14 cellular contexts compared by ENCODE assay signal in the genomic region with DNA sequence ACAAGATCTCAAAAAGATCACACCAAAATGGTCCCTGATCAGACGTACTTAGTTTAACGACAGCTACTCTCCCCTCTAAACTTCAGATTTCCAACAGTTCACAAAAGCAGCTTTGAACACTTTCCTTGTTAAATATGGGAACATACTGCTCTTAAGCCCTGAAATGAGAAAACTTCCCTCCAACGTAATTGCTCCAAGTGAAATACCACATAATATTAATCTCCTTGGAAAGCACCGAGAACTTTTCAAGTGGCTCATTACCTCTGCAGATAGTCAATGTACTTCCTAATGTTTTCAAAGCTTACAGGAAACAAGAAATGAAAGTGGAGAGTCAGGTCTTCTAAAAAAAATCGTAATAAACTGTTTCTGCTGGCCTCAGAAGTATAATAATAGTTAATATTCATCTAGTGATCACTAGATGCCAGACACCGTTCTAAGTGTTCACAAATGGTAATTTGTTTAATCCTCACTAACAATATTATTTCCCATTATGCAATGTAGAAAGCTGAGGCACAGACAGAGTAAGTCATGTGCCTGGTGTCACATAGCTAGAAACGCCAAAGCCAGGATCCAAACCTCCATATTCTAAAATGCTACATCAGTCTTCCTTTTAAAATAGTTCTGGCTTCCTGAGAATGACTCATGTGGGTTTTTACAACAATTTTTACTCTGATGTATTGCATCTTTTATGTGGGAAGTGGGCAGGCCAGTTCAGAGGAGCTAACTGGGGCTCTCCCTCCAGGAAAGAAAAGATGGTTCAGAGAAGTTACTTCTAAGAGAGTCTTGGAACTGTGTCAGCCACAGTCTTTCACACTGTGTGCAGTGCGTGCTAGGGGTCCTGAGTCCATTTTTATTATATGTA.
DNase-seq lines count a peak whose midpoint lies in the region; FAIRE-seq and TF ChIP-seq lines count a peak whose summit lies in the region.
"Had no signal": no experiment of that assay in that cellular context is flagged by ENCODE, and none has a peak within 500 bp of the region (broad histone marks: within the 10 kb centered on the region; RNA-seq: fewer than 3 reads in every experiment).

No MANE protein-coding gene starts in this region.

- H3K27me3 ChIP-seq in breast epithelium (no peaks in the 10 kb centered on the region), sigmoid colon (no peaks in the 10 kb centered on the region)
- H3K27me3 ChIP-seq: BLaER1, gastrocnemius medialis, upper lobe of left lung had no signal

- TF ChIP-seq EP300 in sigmoid colon (IDR thresholded peaks at IDR 0.05), result no peak

- DNase-seq in MCF 10A (ENCODE audit: unreplicated experiment) (peak; percentile 30), breast epithelium (ENCODE audit: low spot score in 2 of 2) (no peak), NOMO-1 treated with DMSO at 0.1 percent for 48 hours (lab: John Stamatoyannopoulos, UW; ENCODE audit: unreplicated experiment) (peak; percentile 62), T-helper 9 cell (no peak), sigmoid colon (no peak)
- no peak for DNase-seq in activated CD8-positive, alpha-beta memory T cell treated with anti-CD3 and anti-CD28 coated beads, Interleukin-2, amount 50 U/mL, for 4 hours
- DNase-seq: gastrocnemius medialis, NCI-H1105, SW 1271, upper lobe of left lung had no signal

- no peaks in the 10 kb centered on the region for H3K36me3 ChIP-seq in breast epithelium
- no peaks in the 10 kb centered on the region for H3K36me3 ChIP-seq in urinary bladder (ENCODE audit: insufficient read depth)
- H3K36me3 ChIP-seq in sigmoid colon, result no peaks in the 10 kb centered on the region
- H3K36me3 ChIP-seq: BLaER1, gastrocnemius medialis, upper lobe of left lung had no signal

- H3K9me3 ChIP-seq in breast epithelium (no peaks in the 10 kb centered on the region), sigmoid colon (no peaks in the 10 kb centered on the region)
- H3K9me3 ChIP-seq: BLaER1, gastrocnemius medialis, upper lobe of left lung had no signal

- CTCF ChIA-PET in MCF 10A (lab: Yijun Ruan, JAX), result no interaction called here

- TF ChIP-seq POLR2A in breast epithelium (IDR thresholded peaks at IDR 0.05) (no peak), sigmoid colon (IDR thresholded peaks at IDR 0.05) (no peak)

- no peaks in the 10 kb centered on the region for H3K4me1 Mint-ChIP-seq in MCF 10A (ENCODE audit: insufficient read depth, unreplicated experiment)

- BruUV-seq in MCF 10A (replicated peaks; lab: Mats Ljungman, UMichigan), result no TSS peak

- 58% methylated on average over 8 of the region's 8 CpGs for WGBS in urinary bladder
- 51% methylated on average over 8 of the region's 8 CpGs for WGBS in sigmoid colon, 2 donors

- POLR2A ChIA-PET in MCF 10A (lab: Yijun Ruan, JAX), result no interaction called here

- no peak overlapping the region for H3K4me3 Mint-ChIP-seq in MCF 10A (ENCODE audit: unreplicated experiment)

- no peaks in the 10 kb centered on the region for H3K27me3 Mint-ChIP-seq in MCF 10A (ENCODE audit: insufficient read depth, unreplicated experiment)

- no peaks in the 10 kb centered on the region for H3K36me3 Mint-ChIP-seq in MCF 10A (ENCODE audit: insufficient read depth, unreplicated experiment)

- H3K27ac ChIP-seq in breast epithelium (no peak overlapping the region), urinary bladder (ENCODE audit: low read depth) (peak overlapping the region; percentile 10), sigmoid colon (peak overlapping the region in 1 of 4 donors; percentile 17)
- H3K27ac ChIP-seq: BLaER1, gastrocnemius medialis, upper lobe of left lung had no signal

- no peaks in the 10 kb centered on the region for H3K9me3 Mint-ChIP-seq in MCF 10A (ENCODE audit: unreplicated experiment)
- H3K9me3 Mint-ChIP-seq: activated T-helper 2 cell treated with anti-CD3 and anti-CD28 coated beads, Interferon-gamma antibody, Interleukin-2, Interleukin-4, amounts not matched to agents 10 μg/mL and 5 μg/mL and 100 μg/mL, durations not matched to agents 14 hours and 24 hours and 36 hours had no signal

- H3K4me3 ChIP-seq in breast epithelium, result peak overlapping the region in 1 of 3 donors; percentile 17
- no peak overlapping the region for H3K4me3 ChIP-seq in urinary bladder (ENCODE audit: low read depth, low read length)
- no peak overlapping the region for H3K4me3 ChIP-seq in sigmoid colon
- H3K4me3 ChIP-seq: BLaER1, gastrocnemius medialis, upper lobe of left lung had no signal

- no peak overlapping the region for H3K27ac Mint-ChIP-seq in MCF 10A (ENCODE audit: low read depth, unreplicated experiment)
- H3K27ac Mint-ChIP-seq: activated T-helper 2 cell treated with anti-CD3 and anti-CD28 coated beads, Interferon-gamma antibody, Interleukin-2, Interleukin-4, amounts not matched to agents 10 μg/mL and 5 μg/mL and 100 μg/mL, durations not matched to agents 14 hours and 24 hours and 36 hours had no signal

- peak; percentile 45 for FAIRE-seq in endometrium (lab: Jason Lieb, UNC)

- H3K4me1 ChIP-seq in breast epithelium, result peaks cover 0 to 3% of the 10 kb centered on the region in 2 donors
- H3K4me1 ChIP-seq in urinary bladder (ENCODE audit: insufficient read depth), result no peaks in the 10 kb centered on the region
- peaks cover 0 to 5% (median 2%) of the 10 kb centered on the region in 4 donors for H3K4me1 ChIP-seq in sigmoid colon
- H3K4me1 ChIP-seq: BLaER1, gastrocnemius medialis, upper lobe of left lung had no signal

- intact Hi-C loops in MCF 10A (cut with micrococcal nuclease) (no loop called here), breast epithelium (cut with DNase I; ENCODE audit: low total_unique reads) (no loop called here), sigmoid colon (cut with DNase I) (no loop called here)

- TF ChIP-seq CTCF in MCF 10A (IDR thresholded peaks at IDR 0.05; ENCODE audit: unreplicated experiment), result no peak
- TF ChIP-seq CTCF in breast epithelium (IDR thresholded peaks at IDR 0.05), result no peak
- TF ChIP-seq CTCF in sigmoid colon (IDR thresholded peaks at IDR 0.05), result no peak

Comparison
In these comparisons a context has a peak if more than half of its experiments do, and no peak if none do; other contexts are left out.
1. DNase-seq: peak in MCF 10A (single experiment) and NOMO-1 treated with DMSO at 0.1 percent for 48 hours (single experiment); none in breast epithelium (0 of 2), activated CD8-positive, alpha-beta memory T cell treated with anti-CD3 and anti-CD28 coated beads, Interleukin-2, amount 50 U/mL, for 4 hours (single experiment), T-helper 9 cell (single experiment) and sigmoid colon (single experiment).